ENCODE assay signal across 18 cellular contexts in genomic region chr9:81652058-81652457, GRCh38. TPM values are rescaled to one million over a fixed set of nuclear protein-coding genes. Genes with fewer than 3 reads are reported as not detected.
DNase-seq lines count a peak whose midpoint lies in the region; ATAC-seq and TF ChIP-seq lines count a peak whose summit lies in the region.
"Had no signal": no experiment of that assay in that cellular context is flagged by ENCODE, and none has a peak within 500 bp of the region (broad histone marks: within the 10 kb centered on the region; RNA-seq: fewer than 3 reads in every experiment).

No MANE protein-coding gene starts in this region.

- ATAC-seq in GM21381 (IDR thresholded peaks at IDR 0.05; ENCODE audit: unreplicated experiment): no peak

- H3K9me3 Mint-ChIP-seq in IgD-negative memory B cell (no peaks in the 10 kb centered on the region), glutamatergic neuron (ENCODE audit: unreplicated experiment) (peaks cover 36% of the 10 kb centered on the region)
- H3K9me3 Mint-ChIP-seq: CD4-positive, alpha-beta T cell had no signal

- peaks cover 12% of the 10 kb centered on the region for H3K36me3 Mint-ChIP-seq in IgD-negative memory B cell
- H3K36me3 Mint-ChIP-seq in glutamatergic neuron (ENCODE audit: unreplicated experiment): peaks cover 4% of the 10 kb centered on the region

- TF ChIP-seq CTCF in glutamatergic neuron (IDR thresholded peaks at IDR 0.05; ENCODE audit: partially characterized antibody, unreplicated experiment): no peak

- H3K4me3 Mint-ChIP-seq in IgD-negative memory B cell (peak overlapping the region in 3 of 4 donors; percentile 10 to 72 (median 39)), glutamatergic neuron (ENCODE audit: unreplicated experiment) (peak overlapping the region; percentile 40)
- H3K4me3 Mint-ChIP-seq: CD4-positive, alpha-beta T cell had no signal

- H3K4me1 Mint-ChIP-seq in IgD-negative memory B cell (peaks cover 45 to 58% (median 54%) of the 10 kb centered on the region in 3 donors), glutamatergic neuron (ENCODE audit: low read depth, unreplicated experiment) (peaks cover 71% of the 10 kb centered on the region)

- DNase-seq in NCI-H748 (lab: John Stamatoyannopoulos, UW; ENCODE audit: unreplicated experiment) (peak; percentile 16), NCI-H748 treated with DMSO at 0.1 percent for 48 hours (lab: John Stamatoyannopoulos, UW) (no peak), glutamatergic neuron (no peak), CD1c-positive myeloid dendritic cell (ENCODE audit: extremely low spot score) (no peak), UCSD-AML1 (lab: John Stamatoyannopoulos, UW; ENCODE audit: unreplicated experiment) (no peak)
- DNase-seq: 8988T; CD4-positive, alpha-beta T cell; DMS53; GM23248; NCI-H1092; NCI-H1417 treated with DMSO at 0.1 percent for 48 hours; NCI-H1694 treated with DMSO at 0.1 percent for 48 hours; NCI-H2081; NCI-H524; SK-N-SH; SW 1271 had no signal

- H3K27ac Mint-ChIP-seq in IgD-negative memory B cell (peak overlapping the region in 1 of 3 donors; percentile 64), glutamatergic neuron (ENCODE audit: unreplicated experiment) (peak overlapping the region; percentile 40)
- H3K27ac Mint-ChIP-seq: CD4-positive, alpha-beta T cell had no signal

- H3K27me3 Mint-ChIP-seq in IgD-negative memory B cell (no peaks in the 10 kb centered on the region), glutamatergic neuron (ENCODE audit: unreplicated experiment) (peaks cover 18% of the 10 kb centered on the region)
- H3K27me3 Mint-ChIP-seq: CD4-positive, alpha-beta T cell had no signal

RNA-seq across cellular contexts. Expression of gene TLE1, which starts 37.3 kb away (rescaled TPM):
- polyA plus RNA-seq in IgD-negative memory B cell: 115 TPM
- total RNA-seq in glutamatergic neuron (ENCODE audit: unreplicated experiment): 345 TPM
